ENCODE assay signal across 8 cellular contexts in the genomic region with DNA sequence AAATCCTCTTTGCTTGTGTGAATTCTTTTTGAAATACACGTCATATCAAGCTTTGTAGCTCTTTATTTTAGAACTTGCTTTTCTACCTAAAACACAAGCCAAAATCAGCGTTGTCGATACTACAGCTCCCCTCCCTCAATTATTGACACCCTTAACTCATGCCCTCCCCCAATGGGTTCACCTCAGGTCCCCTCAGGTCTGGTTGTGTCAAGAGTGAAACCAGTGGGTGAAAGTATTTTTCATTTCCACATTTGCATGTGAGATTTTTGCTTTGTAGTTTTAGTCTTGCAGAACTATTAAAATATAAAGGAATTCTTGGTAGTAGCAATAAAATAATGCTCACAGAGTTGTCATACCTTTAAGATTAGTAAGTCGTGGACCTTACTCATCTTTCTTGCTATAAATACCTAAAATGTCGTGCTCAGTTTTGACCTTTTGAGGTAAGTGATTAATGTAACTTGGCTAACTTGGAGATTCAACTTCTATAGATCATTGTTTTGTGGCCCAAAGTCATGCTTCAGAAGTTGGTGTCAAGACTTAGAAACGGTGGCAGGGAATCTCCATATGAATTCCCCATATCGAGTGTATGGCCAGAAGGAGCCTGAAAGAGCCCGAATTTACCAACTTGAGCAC. TPM values are rescaled to one million over a fixed set of nuclear protein-coding genes. Genes with fewer than 3 reads are reported as not detected.
DNase-seq lines count a peak whose midpoint lies in the region; ATAC-seq, FAIRE-seq and TF ChIP-seq lines count a peak whose summit lies in the region.

No MANE protein-coding gene starts in this region.

- no peaks in the 10 kb centered on the region for H3K36me3 ChIP-seq in bronchial epithelial cell (ENCODE audit: control insufficient read depth, insufficient read depth, low read length)
- no peaks in the 10 kb centered on the region for H3K36me3 ChIP-seq in gastrocnemius medialis

- H3K4me3 ChIP-seq in bronchial epithelial cell (ENCODE audit: low read depth, low read length): no peak overlapping the region
- peak overlapping the region in 3 of 4 donors; percentile 83 to 96 (median 90) for H3K4me3 ChIP-seq in gastrocnemius medialis

- no peaks in the 10 kb centered on the region for H3K36me3 Mint-ChIP-seq in activated naive CD4-positive, alpha-beta T cell treated with anti-CD3 and anti-CD28 coated beads for 36 hours (ENCODE audit: low read depth)

- H3K27ac ChIP-seq in gastrocnemius medialis: peak overlapping the region; percentile 94 to 100 (median 98)

- H3K27me3 Mint-ChIP-seq in activated naive CD4-positive, alpha-beta T cell treated with anti-CD3 and anti-CD28 coated beads for 36 hours (ENCODE audit: low read depth): no peaks in the 10 kb centered on the region

- intact Hi-C loops in activated naive CD4-positive, alpha-beta T cell treated with anti-CD3 and anti-CD28 coated beads for 36 hours (cut with micrococcal nuclease): loop anchor here (10.0 kb wide), 1 partner anchor 616 kb away; no protein-coding TSS in a partner anchor
- intact Hi-C loops in gastrocnemius medialis (cut with DNase I; ENCODE audit: low total_unique reads): no loop called here

- H3K9me3 Mint-ChIP-seq in activated naive CD4-positive, alpha-beta T cell treated with anti-CD3 and anti-CD28 coated beads for 36 hours: no peaks in the 10 kb centered on the region

- in situ Hi-C loops in gastrocnemius medialis (cut with MboI; ENCODE audit: low sequenced_read_pairs in 4 of 4): no loop called here

- peak overlapping the region; percentile 84 for H3K4me3 Mint-ChIP-seq in activated naive CD4-positive, alpha-beta T cell treated with anti-CD3 and anti-CD28 coated beads for 36 hours

- no peak for DNase-seq in activated naive CD4-positive, alpha-beta T cell treated with anti-CD3 and anti-CD28 coated beads for 36 hours
- no peak for DNase-seq in activated naive CD4-positive, alpha-beta T cell (lab: John Stamatoyannopoulos, UW)
- peak; percentile 4 for DNase-seq in HK-2 (ENCODE audit: unreplicated experiment)
- peak; percentile 52 for DNase-seq in bronchial epithelial cell (ENCODE audit: low read depth)
- no peak for DNase-seq in gastrocnemius medialis
- DNase-seq in NCI-H345 (lab: John Stamatoyannopoulos, UW): no peak
- DNase-seq in NCI-H774 (lab: John Stamatoyannopoulos, UW): no peak
- DNase-seq in NCI-H1694 treated with DMSO at 0.1 percent for 48 hours (lab: John Stamatoyannopoulos, UW): no peak

- no peak for TF ChIP-seq POLR2A in gastrocnemius medialis (IDR thresholded peaks at IDR 0.05)

- H3K27ac Mint-ChIP-seq in activated naive CD4-positive, alpha-beta T cell treated with anti-CD3 and anti-CD28 coated beads for 36 hours: peak overlapping the region; percentile 79

- H3K27me3 ChIP-seq in bronchial epithelial cell (ENCODE audit: control insufficient read depth, insufficient read depth, low read length) (no peaks in the 10 kb centered on the region), gastrocnemius medialis (no peaks in the 10 kb centered on the region)

- no peaks in the 10 kb centered on the region for H3K9me3 ChIP-seq in gastrocnemius medialis

- FAIRE-seq in bronchial epithelial cell (lab: Jason Lieb, UNC): no peak

- TF ChIP-seq CTCF in bronchial epithelial cell (IDR thresholded peaks at IDR 0.05; ENCODE audit: insufficient read depth, low read length, severe bottlenecking): no peak
- no peak for TF ChIP-seq CTCF in gastrocnemius medialis (IDR thresholded peaks at IDR 0.05 in 4 of 5, conservative IDR thresholded peaks at IDR 0.05 in 1 of 5)

- H3K4me1 Mint-ChIP-seq in activated naive CD4-positive, alpha-beta T cell treated with anti-CD3 and anti-CD28 coated beads for 36 hours (ENCODE audit: low read depth): peaks cover 22% of the 10 kb centered on the region

- ATAC-seq in gastrocnemius medialis: no peak

- CTCF ChIA-PET in activated naive CD4-positive, alpha-beta T cell treated with anti-CD3 and anti-CD28 coated beads for 36 hours (lab: Charles Lee): no interaction called here

- peaks cover 25 to 26% of the 10 kb centered on the region in 2 donors for H3K4me1 ChIP-seq in gastrocnemius medialis

RNA-seq across cellular contexts. Expression of a gene that starts 1.7 kb away (rescaled TPM):
- total RNA-seq in activated naive CD4-positive, alpha-beta T cell treated with anti-CD3 and anti-CD28 coated beads for 36 hours: 1 to 10 TPM; 5.8 to 5.9 TPM
- total RNA-seq in bronchial epithelial cell (6.1 and 7.3 TPM in 2 replicates), gastrocnemius medialis (1 to 10 TPM; 2.4 to 8.2 (median 5.5) TPM)

Comparison
In these comparisons a context has a peak if more than half of its experiments do, and no peak if none do; other contexts are left out.
1. DNase-seq: peak in HK-2 (single experiment) and bronchial epithelial cell (single experiment); none in activated naive CD4-positive, alpha-beta T cell treated with anti-CD3 and anti-CD28 coated beads for 36 hours (single experiment), activated naive CD4-positive, alpha-beta T cell (0 of 4), gastrocnemius medialis (0 of 2), NCI-H345 (single experiment), NCI-H774 (single experiment) and NCI-H1694 treated with DMSO at 0.1 percent for 48 hours (single experiment).